Comparison of ENCODE assay signal across 26 cellular contexts in genomic region chr10:21175797-21176196, GRCh38.
DNase-seq lines count a peak whose midpoint lies in the region; ATAC-seq and TF ChIP-seq lines count a peak whose summit lies in the region.
"Had no signal": no experiment of that assay in that cellular context is flagged by ENCODE, and none has a peak within 500 bp of the region (broad histone marks: within the 10 kb centered on the region; RNA-seq: fewer than 3 reads in every experiment).

No MANE protein-coding gene starts in this region.

- peaks cover 2% of the 10 kb centered on the region for H3K36me3 Mint-ChIP-seq in progenitor cell of endocrine pancreas (ENCODE audit: insufficient read depth)
- H3K36me3 Mint-ChIP-seq: activated naive CD4-positive, alpha-beta T cell treated with anti-CD3 and anti-CD28 coated beads, Interleukin-2, amount 50 U/mL, for 24 hours had no signal

- H3K36me3 ChIP-seq in ES-I3 (ENCODE audit: insufficient read depth, low read length) = no peaks in the 10 kb centered on the region
- peaks cover 0 to 2% (median 0%) of the 10 kb centered on the region in 3 donors for H3K36me3 ChIP-seq in esophagus squamous epithelium
- no peaks in the 10 kb centered on the region for H3K36me3 ChIP-seq in prostate gland
- H3K36me3 ChIP-seq: SJCRH30 had no signal

- DNase-seq in esophagus squamous epithelium (lab: John Stamatoyannopoulos, UW) (no peak), progenitor cell of endocrine pancreas (ENCODE audit: low spot score, unreplicated experiment) (no peak), HPDE6-E6E7 (ENCODE audit: extremely low spot score) (no peak), prostate gland (ENCODE audit: low spot score) (no peak)
- DNase-seq: activated CD4-positive, alpha-beta T cell treated with anti-CD3 and anti-CD28 coated beads for 36 hours; amniotic stem cell; DMS153; effector CD8-positive, alpha-beta T cell; glutamatergic neuron; islet precursor cell; left ventricle myocardium superior; naive B cell; NCI-H1092; NCI-H1694; NCI-H446 treated with DMSO at 0.1 percent for 48 hours; RPMI8226; SJCRH30; small intestine; stimulated activated CD4-positive, alpha-beta T cell treated with anti-CD3 and anti-CD28 coated beads, Interleukin-1b, Interleukin-23, amount 100 ng/mL, for 48 hours; SW 1271 had no signal

- ATAC-seq in GM18873 (IDR thresholded peaks at IDR 0.05; ENCODE audit: low FRiP score, unreplicated experiment) = no peak
- no peak for ATAC-seq in HG03439 (IDR thresholded peaks at IDR 0.05; ENCODE audit: unreplicated experiment)
- ATAC-seq: activated CD4-positive, alpha-beta T cell treated with anti-CD3 and anti-CD28 coated beads for 36 hours; left ventricle myocardium superior had no signal

- no peaks in the 10 kb centered on the region for H3K9me3 ChIP-seq in ES-I3 (ENCODE audit: control insufficient read depth, insufficient read depth, low read length)
- peaks cover 0 to 10% (median 8%) of the 10 kb centered on the region in 3 donors for H3K9me3 ChIP-seq in esophagus squamous epithelium
- H3K9me3 ChIP-seq in prostate gland = no peaks in the 10 kb centered on the region
- H3K9me3 ChIP-seq: SJCRH30 had no signal

- intact Hi-C loops in esophagus squamous epithelium (cut with DNase I) (no loop called here), prostate gland (cut with DNase I) (loop anchor here (10.0 kb wide), 1 partner anchor 89 kb away; no protein-coding TSS in a partner anchor)

- TF ChIP-seq POLR2A in esophagus squamous epithelium (IDR thresholded peaks at IDR 0.05) (no peak), prostate gland (IDR thresholded peaks at IDR 0.05) (no peak)

- H3K4me1 ChIP-seq in ES-I3 (ENCODE audit: insufficient read depth, low read length) (peaks cover 17% of the 10 kb centered on the region), esophagus squamous epithelium (peaks cover 5 to 59% (median 7%) of the 10 kb centered on the region in 3 donors), prostate gland (replicated peaks) (no peaks in the 10 kb centered on the region)
- H3K4me1 ChIP-seq: SJCRH30 had no signal

- WGBS in esophagus squamous epithelium, 2 donors = 82 to 83% methylated on average over 4 of the region's 4 CpGs
- 94% methylated on average over 4 of the region's 4 CpGs for WGBS in prostate gland

- H3K27ac ChIP-seq in VCaP = peak overlapping the region; percentile 86
- H3K27ac ChIP-seq in esophagus squamous epithelium = peak overlapping the region; percentile 87 to 94 (median 91)
- peak overlapping the region in 1 of 2 donors; percentile 89 for H3K27ac ChIP-seq in prostate gland
- H3K27ac ChIP-seq: SJCRH30 had no signal

- H3K4me3 ChIP-seq in esophagus squamous epithelium = no peak overlapping the region
- no peak overlapping the region for H3K4me3 ChIP-seq in prostate gland
- H3K4me3 ChIP-seq: SJCRH30 had no signal

- H3K9ac ChIP-seq in ES-I3 (ENCODE audit: low read depth, low read length) = peak overlapping the region; percentile 79; the same call in 1 of the 2 replicates

- H3K27ac Mint-ChIP-seq in progenitor cell of endocrine pancreas = no peak overlapping the region
- H3K27ac Mint-ChIP-seq: activated CD4-positive, alpha-beta T cell treated with anti-CD3 and anti-CD28 coated beads for 36 hours; activated naive CD4-positive, alpha-beta T cell treated with anti-CD3 and anti-CD28 coated beads, Interleukin-2, amount 50 U/mL, for 24 hours; naive B cell; stimulated activated naive CD8-positive, alpha-beta T cell treated with anti-CD3 and anti-CD28 coated beads, Interleukin-15, Interleukin-2, amounts not matched to agents 100 ng/mL and 50 ng/mL, for 24 hours had no signal

- H3K4me3 Mint-ChIP-seq in progenitor cell of endocrine pancreas (ENCODE audit: low read depth) = peak overlapping the region; percentile 23
- H3K4me3 Mint-ChIP-seq: activated CD4-positive, alpha-beta T cell treated with anti-CD3 and anti-CD28 coated beads for 36 hours; activated naive CD4-positive, alpha-beta T cell treated with anti-CD3 and anti-CD28 coated beads, Interleukin-2, amount 50 U/mL, for 24 hours had no signal

- TF ChIP-seq CTCF in VCaP (conservative IDR thresholded peaks at IDR 0.05) (no peak), esophagus squamous epithelium (IDR thresholded peaks at IDR 0.05) (no peak), progenitor cell of endocrine pancreas (IDR thresholded peaks at IDR 0.05; ENCODE audit: unreplicated experiment) (no peak), prostate gland (IDR thresholded peaks at IDR 0.05) (no peak)

- peaks cover 10% of the 10 kb centered on the region for H3K4me1 Mint-ChIP-seq in progenitor cell of endocrine pancreas (ENCODE audit: low read depth)

- peaks cover 13% of the 10 kb centered on the region for H3K9me3 Mint-ChIP-seq in progenitor cell of endocrine pancreas (ENCODE audit: low read depth)
- H3K9me3 Mint-ChIP-seq: activated naive CD4-positive, alpha-beta T cell treated with anti-CD3 and anti-CD28 coated beads, Interleukin-2, amount 50 U/mL, for 24 hours had no signal

- peaks cover 0 to 31% (median 0%) of the 10 kb centered on the region in 4 donors for H3K27me3 ChIP-seq in esophagus squamous epithelium
- H3K27me3 ChIP-seq in prostate gland (replicated peaks; ENCODE audit: insufficient read depth) = no peaks in the 10 kb centered on the region

- H3K27me3 Mint-ChIP-seq in progenitor cell of endocrine pancreas = peaks cover 22% of the 10 kb centered on the region
